In genomic region chr1:29503441-29503840, GRCh38 we compare ENCODE assay signal across 13 cellular contexts.
DNase-seq lines count a peak whose midpoint lies in the region; ATAC-seq and TF ChIP-seq lines count a peak whose summit lies in the region.
"Had no signal": no experiment of that assay in that cellular context is flagged by ENCODE, and none has a peak within 500 bp of the region (broad histone marks: within the 10 kb centered on the region; RNA-seq: fewer than 3 reads in every experiment).

No MANE protein-coding gene starts in this region.

- dilution Hi-C loops in mammary epithelial cell (cut with HindIII; ENCODE audit: low sequenced_read_pairs): no loop called here

- H2BK12ac ChIP-seq in neuronal stem cell (ENCODE audit: low read length): no peak overlapping the region

- CTCF ChIA-PET in mammary epithelial cell (lab: Charles Lee; ENCODE audit: low non-redundant PET): no interaction called here

- no peaks in the 10 kb centered on the region for H3K9me3 Mint-ChIP-seq in activated naive CD8-positive, alpha-beta T cell treated with anti-CD3 and anti-CD28 coated beads, Interleukin-2, amount 50 U/mL, for 24 hours
- H3K9me3 Mint-ChIP-seq: activated CD4-positive, alpha-beta T cell treated with anti-CD3 and anti-CD28 coated beads, Interleukin-2, amount 10 ng/mL, durations not matched to agents 7 days and 5 days had no signal

- no peak overlapping the region for H3K27ac Mint-ChIP-seq in activated naive CD8-positive, alpha-beta T cell treated with anti-CD3 and anti-CD28 coated beads, Interleukin-2, amount 50 U/mL, for 24 hours
- H3K27ac Mint-ChIP-seq: activated CD4-positive, alpha-beta T cell treated with anti-CD3 and anti-CD28 coated beads, Interleukin-2, amount 10 ng/mL, durations not matched to agents 7 days and 5 days; HFFc6 had no signal

- H3K9ac ChIP-seq in iPS-20b (ENCODE audit: low read depth, low read length) (peak overlapping the region; percentile 16; the same call in 1 of the 2 replicates), mammary epithelial cell (ENCODE audit: insufficient read depth, low read length) (no peak overlapping the region), neuronal stem cell (ENCODE audit: low read depth, low read length, poor library complexity) (no peak overlapping the region)

- no peak overlapping the region for H2BK15ac ChIP-seq in neuronal stem cell (ENCODE audit: low read length)

- H3K27ac ChIP-seq in iPS-20b (ENCODE audit: low read length): no peak overlapping the region
- no peak overlapping the region for H3K27ac ChIP-seq in mammary epithelial cell (ENCODE audit: insufficient read depth, low read depth, low read length)
- no peak overlapping the region for H3K27ac ChIP-seq in neuronal stem cell (replicated peaks; ENCODE audit: low read length)
- H3K27ac ChIP-seq: RWPE1, tibial nerve had no signal

- H2AK5ac ChIP-seq in neuronal stem cell (ENCODE audit: low read depth, low read length): no peak overlapping the region

- H3K9me3 ChIP-seq in iPS-20b (ENCODE audit: insufficient read depth, low read depth, low read length) (no peaks in the 10 kb centered on the region), mammary epithelial cell (replicated peaks; ENCODE audit: insufficient read depth, low read length) (no peaks in the 10 kb centered on the region), neuronal stem cell (replicated peaks in 1 of 2; ENCODE audit: control insufficient read depth in 2 of 2, insufficient read depth in 1 of 2, low read depth in 1 of 2, low read length in 2 of 2) (peaks cover 0 to 4% of the 10 kb centered on the region in 2 donors)
- H3K9me3 ChIP-seq: tibial nerve had no signal

- H3K4me1 ChIP-seq in iPS-20b (ENCODE audit: insufficient read depth, low read length) (peaks cover 36% of the 10 kb centered on the region), mammary epithelial cell (ENCODE audit: insufficient read depth, low read length) (no peaks in the 10 kb centered on the region), neuronal stem cell (ENCODE audit: control insufficient read depth in 2 of 2, insufficient read depth in 1 of 2, low read depth in 1 of 2, low read length in 2 of 2) (peaks cover 12 to 20% of the 10 kb centered on the region in 2 donors)
- H3K4me1 ChIP-seq: tibial nerve had no signal

- no peaks in the 10 kb centered on the region for H3K4me1 Mint-ChIP-seq in activated naive CD8-positive, alpha-beta T cell treated with anti-CD3 and anti-CD28 coated beads, Interleukin-2, amount 50 U/mL, for 24 hours
- H3K4me1 Mint-ChIP-seq: activated CD4-positive, alpha-beta T cell treated with anti-CD3 and anti-CD28 coated beads, Interleukin-2, amount 10 ng/mL, durations not matched to agents 7 days and 5 days had no signal

- BruUV-seq in mammary epithelial cell (replicated peaks; lab: Mats Ljungman, UMichigan): no TSS peak

- ATAC-seq in activated naive CD8-positive, alpha-beta T cell treated with anti-CD3 and anti-CD28 coated beads, Interleukin-2, amount 50 U/mL, for 24 hours: no peak
- no peak for ATAC-seq in HG03457 (IDR thresholded peaks at IDR 0.05; ENCODE audit: unreplicated experiment)

- H3K4me3 ChIP-seq in iPS-20b (ENCODE audit: low read length) (no peak overlapping the region), mammary epithelial cell (replicated peaks in 1 of 3; ENCODE audit: insufficient read depth in 1 of 3, low read depth in 2 of 3, low read length in 3 of 3) (no peak overlapping the region), neuronal stem cell (ENCODE audit: low read length in 2 of 2) (no peak overlapping the region)
- H3K4me3 ChIP-seq: tibial nerve had no signal

- no peak overlapping the region for H4K91ac ChIP-seq in neuronal stem cell (ENCODE audit: low read depth, low read length, poor library complexity)

- no peak overlapping the region for H3K4ac ChIP-seq in neuronal stem cell (ENCODE audit: low read length)

- DNase-seq in DMS 273 (lab: John Stamatoyannopoulos, UW; ENCODE audit: unreplicated experiment) (peak; percentile 84), NCI-H146 (lab: John Stamatoyannopoulos, UW) (peak; percentile 92), NCI-H510A (lab: John Stamatoyannopoulos, UW) (peak; percentile 71), mammary epithelial cell (no peak), neuronal stem cell (ENCODE audit: low spot score) (no peak)
- DNase-seq in activated naive CD8-positive, alpha-beta T cell treated with anti-CD3 and anti-CD28 coated beads, Interleukin-2, amount 50 U/mL, for 24 hours: no peak
- DNase-seq: activated CD4-positive, alpha-beta T cell treated with anti-CD3 and anti-CD28 coated beads, Interleukin-2, amount 10 ng/mL, durations not matched to agents 7 days and 5 days; mesendoderm had no signal

- peaks cover 29% of the 10 kb centered on the region for H3K27me3 Mint-ChIP-seq in activated naive CD8-positive, alpha-beta T cell treated with anti-CD3 and anti-CD28 coated beads, Interleukin-2, amount 50 U/mL, for 24 hours

- H3K79me2 ChIP-seq in mammary epithelial cell (ENCODE audit: insufficient read depth, low read length): no peaks in the 10 kb centered on the region

- no peaks in the 10 kb centered on the region for H3K36me3 ChIP-seq in iPS-20b (ENCODE audit: insufficient read depth, low read depth, low read length)
- no peaks in the 10 kb centered on the region for H3K36me3 ChIP-seq in mammary epithelial cell (ENCODE audit: insufficient read depth, low read length)
- no peaks in the 10 kb centered on the region for H3K36me3 ChIP-seq in neuronal stem cell (replicated peaks in 1 of 2; ENCODE audit: control insufficient read depth in 2 of 2, insufficient read depth in 2 of 2, low read length in 2 of 2)
- H3K36me3 ChIP-seq: tibial nerve had no signal

- H3K18ac ChIP-seq in neuronal stem cell (ENCODE audit: low read length): no peak overlapping the region

- no peak for TF ChIP-seq CTCF in mammary epithelial cell (conservative IDR thresholded peaks at IDR 0.05 in 1 of 2, IDR thresholded peaks at IDR 0.05 in 1 of 2; ENCODE audit: extremely low read depth in 1 of 2, insufficient read depth in 1 of 2, low read depth in 1 of 2, low read length in 2 of 2)

- H3K27me3 ChIP-seq in iPS-20b (ENCODE audit: insufficient read depth, low read length) (no peaks in the 10 kb centered on the region), mammary epithelial cell (ENCODE audit: insufficient read depth, low read length) (no peaks in the 10 kb centered on the region), neuronal stem cell (ENCODE audit: control insufficient read depth in 3 of 3, insufficient read depth in 3 of 3, low read depth in 1 of 3, low read length in 3 of 3) (no peaks in the 10 kb centered on the region)
- H3K27me3 ChIP-seq: tibial nerve had no signal

- no peaks in the 10 kb centered on the region for H4K20me1 ChIP-seq in mammary epithelial cell (ENCODE audit: insufficient read depth, low read length)

- H2BK5ac ChIP-seq in neuronal stem cell (ENCODE audit: low read length): no peak overlapping the region

- H3K23ac ChIP-seq in neuronal stem cell (ENCODE audit: low read depth, low read length, poor library complexity): no peak overlapping the region

- intact Hi-C loops in mammary epithelial cell (cut with micrococcal nuclease): no loop called here

- in situ Hi-C loops in mammary epithelial cell (cut with MboI; ENCODE audit: low sequenced_read_pairs in 2 of 2): loop anchor here in 1 of 2 donors (25.0 kb wide), 1 partner anchor 1209 kb away; the partner anchor contains the start of gene MATN1

- no peak overlapping the region for H3K14ac ChIP-seq in neuronal stem cell (ENCODE audit: low read length)

- no peak overlapping the region for H4K8ac ChIP-seq in neuronal stem cell (ENCODE audit: low read depth, low read length)

- H3K4me2 ChIP-seq in mammary epithelial cell (ENCODE audit: insufficient read depth, low read depth, low read length): no peak overlapping the region
- H3K4me2 ChIP-seq in neuronal stem cell (ENCODE audit: insufficient read depth, low read length, poor library complexity, severe bottlenecking): no peak overlapping the region

- H3K36me3 Mint-ChIP-seq in activated naive CD8-positive, alpha-beta T cell treated with anti-CD3 and anti-CD28 coated beads, Interleukin-2, amount 50 U/mL, for 24 hours (ENCODE audit: low read depth): no peaks in the 10 kb centered on the region

- no peak overlapping the region for H2BK120ac ChIP-seq in neuronal stem cell (ENCODE audit: low read depth, low read length)

- 55% methylated on average over 3 of the region's 3 CpGs for WGBS in mammary epithelial cell (ENCODE audit: low coverage, missing lambda C conversion rate)
- no CpG with 5 or more reads among the region's 3 CpGs for WGBS in neuronal stem cell (ENCODE audit: extremely low coverage in 2 of 2, insufficient read length in 2 of 2, insufficient replicate concordance in 1 of 2), 2 donors

- H3K79me1 ChIP-seq in neuronal stem cell (ENCODE audit: low read depth, low read length): no peaks in the 10 kb centered on the region

- no peak overlapping the region for H3K4me3 Mint-ChIP-seq in activated naive CD8-positive, alpha-beta T cell treated with anti-CD3 and anti-CD28 coated beads, Interleukin-2, amount 50 U/mL, for 24 hours
- H3K4me3 Mint-ChIP-seq: activated CD4-positive, alpha-beta T cell treated with anti-CD3 and anti-CD28 coated beads, Interleukin-2, amount 10 ng/mL, durations not matched to agents 7 days and 5 days; HFFc6 had no signal

- no peak overlapping the region for H2AFZ ChIP-seq in mammary epithelial cell (ENCODE audit: low read depth, low read length)
- H2AFZ ChIP-seq in neuronal stem cell (ENCODE audit: low read length): no peak overlapping the region

Comparison
In these comparisons a context has a peak if more than half of its experiments do, and no peak if none do; other contexts are left out.
1. DNase-seq: peak in DMS 273 (single experiment), NCI-H146 (single experiment) and NCI-H510A (single experiment); none in activated naive CD8-positive, alpha-beta T cell treated with anti-CD3 and anti-CD28 coated beads, Interleukin-2, amount 50 U/mL, for 24 hours (single experiment), mammary epithelial cell (single experiment) and neuronal stem cell (single experiment).